Comparison of ENCODE assay signal across 26 cellular contexts in genomic region chr1:46790702-46791101, GRCh38. TPM values are rescaled to one million over a fixed set of nuclear protein-coding genes. Genes with fewer than 3 reads are reported as not detected.
"Had no signal": no experiment of that assay in that cellular context is flagged by ENCODE, and none has a peak within 500 bp of the region (broad histone marks: within the 10 kb centered on the region; RNA-seq: fewer than 3 reads in every experiment).

No MANE protein-coding gene starts in this region.

- H3K27me3 ChIP-seq: heart right ventricle, stomach, transverse colon had no signal

- H3K4me3 Mint-ChIP-seq: naive thymus-derived CD4-positive, alpha-beta T cell; nephron progenitor cell had no signal

- H3K27ac Mint-ChIP-seq: naive thymus-derived CD4-positive, alpha-beta T cell; nephron progenitor cell had no signal

- H3K9me3 ChIP-seq: lower lobe of right lung, neutrophil, stomach, thoracic aorta, transverse colon had no signal

- H3K4me1 Mint-ChIP-seq: naive thymus-derived CD4-positive, alpha-beta T cell; nephron progenitor cell had no signal

- H3K4me3 ChIP-seq: heart right ventricle, left ventricle myocardium inferior, lower lobe of right lung, stomach, thoracic aorta, transverse colon had no signal

- H3K36me3 ChIP-seq: heart right ventricle, left ventricle myocardium inferior, lower lobe of right lung, neutrophil, stomach, thoracic aorta, transverse colon had no signal

- ATAC-seq: left cardiac atrium; lower lobe of right lung; naive thymus-derived CD4-positive, alpha-beta T cell; right cardiac atrium had no signal

- H3K4me1 ChIP-seq: heart right ventricle, lower lobe of right lung, stomach, transverse colon had no signal

- FAIRE-seq: endothelial cell of umbilical vein, frontal cortex, kidney, small intestine had no signal

- H3K36me3 Mint-ChIP-seq: naive thymus-derived CD4-positive, alpha-beta T cell had no signal

- DNase-seq: erythroblast; heart right ventricle; hypothalamus; kidney; left cardiac atrium; left ventricle myocardium inferior; lower lobe of right lung; mesenchymal stem cell; naive thymus-derived CD4-positive, alpha-beta T cell; nephron progenitor cell; posterior cingulate gyrus; right cardiac atrium; small intestine; stimulated activated CD4-positive, alpha-beta T cell treated with anti-CD3 and anti-CD28 coated beads, Interleukin-12 subunit alpha, Interleukin-12 subunit beta, amount 100 ng/mL, for 4 hours; stimulated activated naive CD4-positive, alpha-beta T cell; stomach; substantia nigra; transverse colon had no signal

- H3K27ac ChIP-seq: heart right ventricle, left ventricle myocardium inferior, lower lobe of right lung, neutrophil, stomach, thoracic aorta, transverse colon had no signal

RNA-seq across cellular contexts. Expression of gene CYP4B1, which starts 8.1 kb away (rescaled TPM):
- total RNA-seq: endothelial cell of umbilical vein; fibroblast of lung; frontal cortex; glomerular endothelial cell; mononuclear cell; naive thymus-derived CD4-positive, alpha-beta T cell; osteoblast had no signal
- polyA plus RNA-seq: endothelial cell of umbilical vein; fibroblast of lung; naive thymus-derived CD4-positive, alpha-beta T cell had no signal
